In genomic region chr14:35682802-35683201, GRCh38 we compare ENCODE assay signal across 18 cellular contexts.
"Had no signal": no experiment of that assay in that cellular context is flagged by ENCODE, and none has a peak within 500 bp of the region (broad histone marks: within the 10 kb centered on the region; RNA-seq: fewer than 3 reads in every experiment).

No MANE protein-coding gene starts in this region.

- H3K4me1 Mint-ChIP-seq: activated naive CD8-positive, alpha-beta T cell treated with anti-CD3 and anti-CD28 coated beads for 36 hours; neural crest cell had no signal

- DNase-seq: activated CD4-positive, alpha-beta T cell treated with anti-CD3 and anti-CD28 coated beads, Interleukin-2, amount 50 U/mL, for 1 hour; activated naive CD8-positive, alpha-beta T cell treated with anti-CD3 and anti-CD28 coated beads for 36 hours; erythroblast; glutamatergic neuron; left cardiac atrium; midbrain; ovary; stimulated activated CD4-positive, alpha-beta T cell treated with anti-CD3 and anti-CD28 coated beads, Interleukin-12 subunit alpha, Interleukin-12 subunit beta, amount 100 ng/mL, for 4 hours; stimulated activated CD4-positive, alpha-beta T cell treated with anti-CD3 and anti-CD28 coated beads, Interleukin-2, amount 100 ng/mL, for 24 hours; stomach; T-helper 1 cell; T1000; testis; upper lobe of left lung had no signal

- H3K36me3 Mint-ChIP-seq: activated naive CD8-positive, alpha-beta T cell treated with anti-CD3 and anti-CD28 coated beads for 36 hours had no signal

- H3K4me3 Mint-ChIP-seq: activated naive CD8-positive, alpha-beta T cell treated with anti-CD3 and anti-CD28 coated beads for 36 hours; activated T-helper 1 cell treated with anti-CD3 and anti-CD28 coated beads, Interleukin-12 subunit alpha, Interleukin-12 subunit beta, Interleukin-2, Interleukin-4 antibody, amounts not matched to agents 30 ng/mL and 10 ng/mL and 1 ng/mL, durations not matched to agents 14 hours and 24 hours and 36 hours; neural crest cell had no signal

- H3K4me3 ChIP-seq: lung, ovary, stomach, testis, upper lobe of left lung had no signal

- H3K27ac Mint-ChIP-seq: activated naive CD8-positive, alpha-beta T cell treated with anti-CD3 and anti-CD28 coated beads for 36 hours; activated T-helper 1 cell treated with anti-CD3 and anti-CD28 coated beads, Interleukin-12 subunit alpha, Interleukin-12 subunit beta, Interleukin-2, Interleukin-4 antibody, amounts not matched to agents 30 ng/mL and 10 ng/mL and 1 ng/mL, durations not matched to agents 14 hours and 24 hours and 36 hours had no signal

- ATAC-seq: activated CD4-positive, CD25-positive, alpha-beta regulatory T cell treated with anti-CD3 and anti-CD28 coated beads, Interleukin-2, amount 50 U/mL, for 24 hours; left cardiac atrium had no signal

- H3K27me3 ChIP-seq: ovary, stomach, testis, upper lobe of left lung had no signal

- H3K36me3 ChIP-seq: ovary had no signal

- H3K9me3 ChIP-seq: ovary, stomach, testis, upper lobe of left lung had no signal

- H3K27me3 Mint-ChIP-seq: activated naive CD8-positive, alpha-beta T cell treated with anti-CD3 and anti-CD28 coated beads for 36 hours had no signal

- H3K27ac ChIP-seq: ovary, stomach, testis, upper lobe of left lung had no signal

- H3K4me1 ChIP-seq: stomach, testis, upper lobe of left lung had no signal

- H3K9me3 Mint-ChIP-seq: activated naive CD8-positive, alpha-beta T cell treated with anti-CD3 and anti-CD28 coated beads for 36 hours; activated T-helper 1 cell treated with anti-CD3 and anti-CD28 coated beads, Interleukin-12 subunit alpha, Interleukin-12 subunit beta, Interleukin-2, Interleukin-4 antibody, amounts not matched to agents 30 ng/mL and 10 ng/mL and 1 ng/mL, durations not matched to agents 14 hours and 24 hours and 36 hours; neural crest cell had no signal
